ENCODE assay signal across 14 cellular contexts in the genomic region with DNA sequence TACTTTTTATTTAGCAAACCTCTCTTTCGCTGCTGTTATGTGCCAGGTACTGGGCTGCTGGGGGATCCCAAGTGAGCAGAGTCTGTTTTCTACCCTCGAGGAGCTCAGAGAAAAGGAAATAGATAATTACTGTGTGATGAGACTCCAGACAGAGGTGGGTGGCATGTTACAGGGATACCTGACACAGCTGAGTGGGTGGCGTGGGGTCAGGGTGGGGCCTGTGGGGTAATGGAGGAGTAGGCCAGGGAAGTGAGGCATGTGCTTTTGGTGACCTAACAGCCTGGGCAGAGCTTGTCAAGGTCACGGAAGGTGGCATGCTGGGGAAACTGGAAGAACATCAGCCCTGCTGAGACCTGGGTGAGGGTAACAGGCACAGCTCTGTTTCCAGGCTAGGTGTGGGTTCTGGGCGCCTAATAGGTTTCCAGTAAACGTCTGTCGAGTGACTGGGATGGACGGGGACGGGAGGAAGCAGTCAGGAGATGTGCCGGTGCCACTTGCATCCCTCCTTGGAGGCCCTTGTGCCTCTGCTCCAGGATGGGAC. TPM values are rescaled to one million over a fixed set of nuclear protein-coding genes. Genes with fewer than 3 reads are reported as not detected.
DNase-seq lines count a peak whose midpoint lies in the region; ATAC-seq and TF ChIP-seq lines count a peak whose summit lies in the region.
"Had no signal": no experiment of that assay in that cellular context is flagged by ENCODE, and none has a peak within 500 bp of the region (broad histone marks: within the 10 kb centered on the region; RNA-seq: fewer than 3 reads in every experiment).

No MANE protein-coding gene starts in this region.

- no peaks in the 10 kb centered on the region for H3K27me3 Mint-ChIP-seq in activated naive CD8-positive, alpha-beta T cell treated with anti-CD3 and anti-CD28 coated beads for 36 hours
- no peaks in the 10 kb centered on the region for H3K27me3 Mint-ChIP-seq in activated naive CD8-positive, alpha-beta T cell treated with anti-CD3 and anti-CD28 coated beads, Interleukin-2, amount 50 U/mL, for 24 hours
- H3K27me3 Mint-ChIP-seq in glutamatergic neuron (ENCODE audit: unreplicated experiment) (peaks cover 4% of the 10 kb centered on the region), progenitor cell of endocrine pancreas (no peaks in the 10 kb centered on the region)
- H3K27me3 Mint-ChIP-seq: B cell; CD4-positive, alpha-beta T cell had no signal

- H3K27ac Mint-ChIP-seq in activated naive CD8-positive, alpha-beta T cell treated with anti-CD3 and anti-CD28 coated beads for 36 hours, result peak overlapping the region; percentile 36
- no peak overlapping the region for H3K27ac Mint-ChIP-seq in activated naive CD8-positive, alpha-beta T cell treated with anti-CD3 and anti-CD28 coated beads, Interleukin-2, amount 50 U/mL, for 24 hours
- H3K27ac Mint-ChIP-seq in glutamatergic neuron (ENCODE audit: unreplicated experiment), result peak overlapping the region; percentile 88
- peak overlapping the region; percentile 92 for H3K27ac Mint-ChIP-seq in progenitor cell of endocrine pancreas
- H3K27ac Mint-ChIP-seq: B cell; CD4-positive, alpha-beta T cell; HFFc6 had no signal

- no peak overlapping the region for H3K4me3 Mint-ChIP-seq in activated naive CD8-positive, alpha-beta T cell treated with anti-CD3 and anti-CD28 coated beads for 36 hours
- H3K4me3 Mint-ChIP-seq in activated naive CD8-positive, alpha-beta T cell treated with anti-CD3 and anti-CD28 coated beads, Interleukin-2, amount 50 U/mL, for 24 hours, result no peak overlapping the region
- H3K4me3 Mint-ChIP-seq in glutamatergic neuron (ENCODE audit: unreplicated experiment) (peak overlapping the region; percentile 71), progenitor cell of endocrine pancreas (ENCODE audit: low read depth) (no peak overlapping the region)
- H3K4me3 Mint-ChIP-seq: B cell; CD4-positive, alpha-beta T cell; HFFc6 had no signal

- TF ChIP-seq CTCF in glutamatergic neuron (IDR thresholded peaks at IDR 0.05; ENCODE audit: partially characterized antibody, unreplicated experiment), result no peak
- no peak for TF ChIP-seq CTCF in progenitor cell of endocrine pancreas (IDR thresholded peaks at IDR 0.05; ENCODE audit: unreplicated experiment)

- no peak for ATAC-seq in activated naive CD8-positive, alpha-beta T cell treated with anti-CD3 and anti-CD28 coated beads, Interleukin-2, amount 50 U/mL, for 24 hours
- ATAC-seq in GM21515 (IDR thresholded peaks at IDR 0.05; ENCODE audit: unreplicated experiment), result no peak
- ATAC-seq in GM21717 (IDR thresholded peaks at IDR 0.05; ENCODE audit: unreplicated experiment), result no peak

- peaks cover 16% of the 10 kb centered on the region for H3K36me3 Mint-ChIP-seq in activated naive CD8-positive, alpha-beta T cell treated with anti-CD3 and anti-CD28 coated beads for 36 hours
- peaks cover 31% of the 10 kb centered on the region for H3K36me3 Mint-ChIP-seq in activated naive CD8-positive, alpha-beta T cell treated with anti-CD3 and anti-CD28 coated beads, Interleukin-2, amount 50 U/mL, for 24 hours (ENCODE audit: low read depth)
- no peaks in the 10 kb centered on the region for H3K36me3 Mint-ChIP-seq in glutamatergic neuron (ENCODE audit: unreplicated experiment)
- H3K36me3 Mint-ChIP-seq in progenitor cell of endocrine pancreas (ENCODE audit: insufficient read depth), result peaks cover 15% of the 10 kb centered on the region

- no peaks in the 10 kb centered on the region for H3K9me3 Mint-ChIP-seq in activated naive CD8-positive, alpha-beta T cell treated with anti-CD3 and anti-CD28 coated beads for 36 hours
- H3K9me3 Mint-ChIP-seq in activated naive CD8-positive, alpha-beta T cell treated with anti-CD3 and anti-CD28 coated beads, Interleukin-2, amount 50 U/mL, for 24 hours, result no peaks in the 10 kb centered on the region
- H3K9me3 Mint-ChIP-seq in glutamatergic neuron (ENCODE audit: unreplicated experiment), result peaks cover 8% of the 10 kb centered on the region
- no peaks in the 10 kb centered on the region for H3K9me3 Mint-ChIP-seq in progenitor cell of endocrine pancreas (ENCODE audit: low read depth)
- H3K9me3 Mint-ChIP-seq: CD4-positive, alpha-beta T cell; HFFc6 had no signal

- peaks cover 12% of the 10 kb centered on the region for H3K4me1 Mint-ChIP-seq in activated naive CD8-positive, alpha-beta T cell treated with anti-CD3 and anti-CD28 coated beads for 36 hours
- H3K4me1 Mint-ChIP-seq in activated naive CD8-positive, alpha-beta T cell treated with anti-CD3 and anti-CD28 coated beads, Interleukin-2, amount 50 U/mL, for 24 hours, result peaks cover 11% of the 10 kb centered on the region
- H3K4me1 Mint-ChIP-seq in glutamatergic neuron (ENCODE audit: low read depth, unreplicated experiment) (peaks cover 15% of the 10 kb centered on the region), progenitor cell of endocrine pancreas (ENCODE audit: low read depth) (no peaks in the 10 kb centered on the region)
- H3K4me1 Mint-ChIP-seq: B cell had no signal

- DNase-seq in activated naive CD8-positive, alpha-beta T cell treated with anti-CD3 and anti-CD28 coated beads for 36 hours, result no peak
- DNase-seq in activated naive CD8-positive, alpha-beta T cell treated with anti-CD3 and anti-CD28 coated beads, Interleukin-2, amount 50 U/mL, for 24 hours, result no peak
- DNase-seq in glutamatergic neuron, result no peak
- no peak for DNase-seq in progenitor cell of endocrine pancreas (ENCODE audit: low spot score, unreplicated experiment)
- DNase-seq in NCI-H1694 treated with DMSO at 0.1 percent for 48 hours (lab: John Stamatoyannopoulos, UW), result no peak
- DNase-seq: C1 segment of cervical spinal cord; CD4-positive, alpha-beta T cell; DMS79 treated with DMSO at 0.1 percent for 48 hours; EL; HFFc6 had no signal

RNA-seq across cellular contexts. Expression of a gene that starts 36.5 kb away (rescaled TPM):
- total RNA-seq in activated naive CD8-positive, alpha-beta T cell treated with anti-CD3 and anti-CD28 coated beads for 36 hours, result not detected
- total RNA-seq in glutamatergic neuron (ENCODE audit: unreplicated experiment) (0.47 TPM), progenitor cell of endocrine pancreas (not detected in 2 replicates)
- total RNA-seq: B cell; CD4-positive, alpha-beta T cell; H1; HFFc6 had no signal

RNA-seq across cellular contexts. Expression of a gene that starts 50.2 kb away (rescaled TPM):
- 10 to 100 TPM; 11.3 to 11.7 TPM for total RNA-seq in activated naive CD8-positive, alpha-beta T cell treated with anti-CD3 and anti-CD28 coated beads for 36 hours
- total RNA-seq in glutamatergic neuron (ENCODE audit: unreplicated experiment), result 18.0 TPM
- 20.0 and 21.3 TPM in 2 replicates for total RNA-seq in progenitor cell of endocrine pancreas
